Comparison of ENCODE assay signal across 8 cellular contexts in the genomic region with DNA sequence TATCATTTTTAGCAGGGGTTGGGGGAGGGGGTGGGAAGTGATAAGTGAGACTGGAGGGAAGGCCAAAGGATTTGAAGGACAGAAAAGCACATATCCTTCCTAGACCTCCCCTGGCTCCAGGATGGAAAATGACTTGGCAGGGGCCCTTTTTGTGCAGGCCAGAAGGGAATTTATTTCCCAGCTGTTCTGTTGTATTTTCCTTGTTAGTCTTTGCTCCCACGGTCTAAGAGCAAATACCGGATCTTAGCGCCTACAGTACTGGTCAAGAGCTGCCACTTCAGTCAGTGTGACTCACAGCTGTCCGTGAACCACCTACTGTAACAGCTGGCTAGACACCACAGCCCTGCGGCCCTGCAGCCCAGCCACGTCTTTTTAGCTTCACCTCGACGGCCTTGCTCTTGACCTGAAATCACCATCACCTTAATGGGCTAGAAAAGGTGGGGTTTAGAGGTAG. TPM values are rescaled to one million over a fixed set of nuclear protein-coding genes. Genes with fewer than 3 reads are reported as not detected.
A peak's percentile ranks its signal among the peaks of the same experiment; 100 is the strongest.
DNase-seq lines count a peak whose midpoint lies in the region; ATAC-seq and TF ChIP-seq lines count a peak whose summit lies in the region.

No MANE protein-coding gene starts in this region.

- TF ChIP-seq CTCF in PC-3 (conservative IDR thresholded peaks at IDR 0.05; ENCODE audit: low read depth, low read length) (no peak), fibroblast of mammary gland (conservative IDR thresholded peaks at IDR 0.05; ENCODE audit: control insufficient read depth, insufficient read depth, low read depth, low read length) (no peak), ovary (IDR thresholded peaks at IDR 0.05) (no peak), A673 (conservative IDR thresholded peaks at IDR 0.05; ENCODE audit: low read depth, low read length) (no peak)

- H4K20me1 ChIP-seq in PC-3 (ENCODE audit: low read length) = no peaks in the 10 kb centered on the region

- TF ChIP-seq EP300 in ovary (IDR thresholded peaks at IDR 0.05) = no peak

- H3K27me3 ChIP-seq in PC-3 (ENCODE audit: low read length) (no peaks in the 10 kb centered on the region), ovary (no peaks in the 10 kb centered on the region), A673 (replicated peaks; ENCODE audit: insufficient read depth, low read depth, low read length, poor library complexity) (no peaks in the 10 kb centered on the region)

- no peak for TF ChIP-seq POLR2A in ovary (IDR thresholded peaks at IDR 0.05)

- 10 to 18% (median 14%) methylated on average over 8 of the region's 8 CpGs for WGBS in ovary, 3 donors

- CTCF ChIA-PET in PC-3 (lab: Charles Lee) (no interaction called here), A673 (lab: Charles Lee) (interaction anchor here (0.6 kb wide), 1 partner anchor 9 kb away, joined by 3 read pairs; no protein-coding TSS in a partner anchor)

- BruUV-seq in PC-3 (replicated peaks; lab: Mats Ljungman, UMichigan) (no TSS peak), A673 (replicated peaks; lab: Mats Ljungman, UMichigan) (no TSS peak)

- ATAC-seq in PC-3 (peak; percentile 93), HG03108 (IDR thresholded peaks at IDR 0.05; ENCODE audit: unreplicated experiment) (no peak), GM18868 (IDR thresholded peaks at IDR 0.05; ENCODE audit: unreplicated experiment) (no peak)

- no peak overlapping the region for H3K4me3 ChIP-seq in PC-3 (ENCODE audit: low read length)
- no peak overlapping the region for H3K4me3 ChIP-seq in fibroblast of mammary gland (ENCODE audit: control insufficient read depth, low read depth, low read length)
- no peak overlapping the region for H3K4me3 ChIP-seq in ovary
- H3K4me3 ChIP-seq in A673 (ENCODE audit: low read depth, low read length, poor library complexity, severe bottlenecking) = no peak overlapping the region

- H3K9me2 ChIP-seq in PC-3 (replicated peaks; ENCODE audit: low read length) = no peaks in the 10 kb centered on the region

- H3K27ac ChIP-seq in PC-3 (ENCODE audit: low read length) = peak overlapping the region; percentile 97
- H3K27ac ChIP-seq in ovary = no peak overlapping the region
- no peak overlapping the region for H3K27ac ChIP-seq in A673 (ENCODE audit: low read depth, low read length, poor library complexity, severe bottlenecking)

- H3K9ac ChIP-seq in PC-3 (ENCODE audit: low read length) = peak overlapping the region; percentile 83

- peak; percentile 88 for DNase-seq in DMS79 (lab: John Stamatoyannopoulos, UW)
- DNase-seq in PC-3 = peak; percentile 89
- peak; percentile 99 for DNase-seq in fibroblast of mammary gland (ENCODE audit: low read depth)
- DNase-seq in ovary = peak; percentile 56 to 69 (median 60)
- no peak for DNase-seq in Kasumi-1 (lab: John Stamatoyannopoulos, UW)
- DNase-seq in A673 (ENCODE audit: low spot score) = no peak

- intact Hi-C loops in PC-3 (cut with micrococcal nuclease) = loop anchor here (1.0 kb wide), 1 partner anchor 49 kb away; no protein-coding TSS in a partner anchor
- intact Hi-C loops in ovary (cut with DNase I) = loop anchor here in 1 of 4 donors (10.0 kb wide), 1 partner anchor 58 kb away; no protein-coding TSS in a partner anchor
- intact Hi-C loops in A673 (cut with micrococcal nuclease; ENCODE audit: unreplicated experiment) = no loop called here

- no peaks in the 10 kb centered on the region for H3K79me2 ChIP-seq in PC-3 (ENCODE audit: low read length)

- H3K9me3 ChIP-seq in PC-3 (ENCODE audit: low read length) (no peaks in the 10 kb centered on the region), ovary (no peaks in the 10 kb centered on the region), A673 (ENCODE audit: low read depth, low read length, poor library complexity, severe bottlenecking) (no peaks in the 10 kb centered on the region)

- peak overlapping the region; percentile 64 for H3K4me2 ChIP-seq in PC-3 (ENCODE audit: low read length)

- H3F3A ChIP-seq in PC-3 (ENCODE audit: low read length, unreplicated experiment) = peaks cover 11% of the 10 kb centered on the region

- no peak overlapping the region for H2AFZ ChIP-seq in PC-3 (ENCODE audit: low read length)

- POLR2A ChIA-PET in PC-3 (lab: Charles Lee; ENCODE audit: unreplicated experiment) (interaction anchor here (0.5 to 1.9 kb wide), 4 partner anchors 9 to 29 kb away, joined by 4 to 15 read pairs (median 6); no protein-coding TSS in a partner anchor), A673 (lab: Charles Lee; ENCODE audit: low non-redundant PET) (no interaction called here)

- H3K36me3 ChIP-seq in PC-3 (ENCODE audit: low read depth, low read length) = no peaks in the 10 kb centered on the region
- H3K36me3 ChIP-seq in ovary = no peaks in the 10 kb centered on the region
- H3K36me3 ChIP-seq in A673 (ENCODE audit: insufficient read depth, low read length, poor library complexity, severe bottlenecking) = no peaks in the 10 kb centered on the region

- H3K4me1 ChIP-seq in PC-3 (ENCODE audit: insufficient read depth, low read length) (peaks cover 39% of the 10 kb centered on the region), ovary (ENCODE audit: insufficient read depth) (peaks cover 12% of the 10 kb centered on the region), A673 (ENCODE audit: insufficient read depth, low read length, poor library complexity, severe bottlenecking) (no peaks in the 10 kb centered on the region)

RNA-seq across cellular contexts. Expression of gene ERRFI1, which starts 51.0 kb away (rescaled TPM):
- 218 and 227 TPM in 2 replicates for total RNA-seq in PC-3 (2014; rRNA removed)
- total RNA-seq in ovary = 100 to 1,000 TPM in 5 of 7 donors, 10 to 100 TPM in 2; 61.3 to 256 (median 110) TPM
- 10 to 100 TPM; 72.2 to 94.1 TPM for polyA plus RNA-seq in ovary
- total RNA-seq in A673 (2021) = 36.2 and 44.4 TPM in 2 replicates

Comparison
In these comparisons a context has a peak if more than half of its experiments do, and no peak if none do; other contexts are left out.
1. DNase-seq: peak in DMS79 (single experiment), PC-3 (single experiment), fibroblast of mammary gland (single experiment) and ovary (5 of 5); none in Kasumi-1 (0 of 2) and A673 (single experiment).